Comparison of ENCODE assay signal across 27 cellular contexts in the genomic region with DNA sequence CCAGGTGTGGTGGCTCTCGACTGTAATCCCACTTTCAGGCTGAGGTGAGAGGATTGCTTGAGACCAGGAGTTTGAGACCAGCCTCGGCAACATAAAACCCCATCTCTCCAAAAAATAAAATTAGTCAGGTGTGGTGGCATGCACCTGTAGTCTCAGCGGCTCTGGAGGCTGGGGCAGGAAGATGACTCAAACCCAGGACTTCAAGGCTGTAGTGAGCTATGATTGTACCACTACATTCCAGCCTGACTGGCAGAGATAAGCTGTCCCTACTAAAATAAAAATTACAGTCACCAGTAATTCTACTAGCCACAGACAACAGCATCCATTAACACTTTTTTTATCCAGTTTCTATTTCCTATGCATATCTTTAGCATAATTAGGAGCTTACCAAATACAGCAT.
"Had no signal": no experiment of that assay in that cellular context is flagged by ENCODE, and none has a peak within 500 bp of the region (broad histone marks: within the 10 kb centered on the region; RNA-seq: fewer than 3 reads in every experiment).

No MANE protein-coding gene starts in this region.

- H3K4me3 ChIP-seq: adrenal gland, body of pancreas, dorsolateral prefrontal cortex, gastrocnemius medialis, left ventricle myocardium inferior, ovary, skin epidermis, stomach, thyroid gland, upper lobe of left lung had no signal

- H3K27ac Mint-ChIP-seq: activated CD4-positive, alpha-beta memory T cell treated with anti-CD3 and anti-CD28 coated beads, Interleukin-2, amount 10 ng/mL, durations not matched to agents 7 days and 5 days; activated CD4-positive, alpha-beta T cell treated with anti-CD3 and anti-CD28 coated beads, Interleukin-2, amount 10 ng/mL, durations not matched to agents 24 days and 14 days; activated naive CD8-positive, alpha-beta T cell; mesothelial cell of epicardium; progenitor cell of endocrine pancreas; stimulated activated naive B cell treated with anti-CD40 and anti-IgM and Interleukin-4, amounts not matched to agents 10 μg/mL and 1 μg/mL and 100 μg/mL, for 72 hours had no signal

- H3K9me3 Mint-ChIP-seq: activated CD4-positive, alpha-beta memory T cell treated with anti-CD3 and anti-CD28 coated beads, Interleukin-2, amount 10 ng/mL, durations not matched to agents 7 days and 5 days; activated CD4-positive, alpha-beta T cell treated with anti-CD3 and anti-CD28 coated beads, Interleukin-2, amount 10 ng/mL, durations not matched to agents 24 days and 14 days; mesothelial cell of epicardium; stimulated activated naive B cell treated with anti-CD40 and anti-IgM and Interleukin-4, amounts not matched to agents 10 μg/mL and 1 μg/mL and 100 μg/mL, for 72 hours had no signal

- H3K36me3 Mint-ChIP-seq: activated naive CD8-positive, alpha-beta T cell; mesothelial cell of epicardium; naive B cell; stimulated activated naive B cell treated with anti-CD40 and anti-IgM and Interleukin-4, amounts not matched to agents 10 μg/mL and 1 μg/mL and 100 μg/mL, for 72 hours had no signal

- DNase-seq: activated CD4-positive, alpha-beta memory T cell treated with anti-CD3 and anti-CD28 coated beads, Interleukin-2, amount 10 ng/mL, durations not matched to agents 7 days and 5 days; activated CD4-positive, alpha-beta T cell treated with anti-CD3 and anti-CD28 coated beads, Interleukin-2, amount 10 ng/mL, durations not matched to agents 24 days and 14 days; activated CD4-positive, CD25-positive, alpha-beta regulatory T cell; adrenal gland; aorta; body of pancreas; dorsolateral prefrontal cortex; effector memory CD4-positive, alpha-beta T cell; erythroblast; gastrocnemius medialis; glutamatergic neuron; left ventricle myocardium inferior; naive B cell; ovary; stimulated activated CD4-positive, alpha-beta T cell treated with anti-CD3 and anti-CD28 coated beads, Interleukin-1b, Interleukin-23, amount 100 ng/mL, for 48 hours; stimulated activated CD4-positive, alpha-beta T cell treated with anti-CD3 and anti-CD28 coated beads, Interleukin-4, amount 100 ng/mL, for 4 hours; stimulated activated naive B cell treated with anti-CD40 and anti-IgM and Interleukin-4, amounts not matched to agents 10 μg/mL and 1 μg/mL and 100 μg/mL, for 72 hours; stomach; thyroid gland; upper lobe of left lung had no signal

- FAIRE-seq: colon, islet of Langerhans had no signal

- ATAC-seq: body of pancreas; gastrocnemius medialis; sciatic nerve; stimulated activated naive B cell treated with anti-CD40 and anti-IgM and Interleukin-4, amounts not matched to agents 10 μg/mL and 1 μg/mL and 100 μg/mL, for 72 hours had no signal
